ENCODE assay signal across 24 cellular contexts in the genomic region with DNA sequence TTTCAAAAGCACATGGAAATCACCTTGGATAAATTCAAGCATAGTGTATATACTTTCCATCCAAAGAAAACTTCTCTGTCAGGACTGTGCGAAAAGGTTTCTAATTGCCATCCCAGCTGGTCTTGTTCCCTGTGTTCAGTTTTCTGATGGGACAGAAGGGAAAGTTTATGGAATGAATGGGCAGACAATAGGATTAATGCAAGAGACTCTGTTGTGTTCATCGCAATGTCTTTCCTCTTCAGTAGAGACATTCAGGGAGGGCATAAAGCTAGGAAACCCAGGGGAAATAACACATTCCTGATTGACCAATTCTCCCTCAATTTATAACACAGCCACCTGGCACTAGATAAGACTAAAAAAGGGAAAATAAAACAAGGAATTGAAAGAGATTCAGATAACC.
DNase-seq lines count a peak whose midpoint lies in the region; ATAC-seq and TF ChIP-seq lines count a peak whose summit lies in the region.
"Had no signal": no experiment of that assay in that cellular context is flagged by ENCODE, and none has a peak within 500 bp of the region (broad histone marks: within the 10 kb centered on the region; RNA-seq: fewer than 3 reads in every experiment).

No MANE protein-coding gene starts in this region.

- H4K20me1 ChIP-seq in neural progenitor cell (ENCODE audit: low read depth): no peaks in the 10 kb centered on the region
- H4K20me1 ChIP-seq: BLaER1 had no signal

- H3K4me1 Mint-ChIP-seq in WTC11: peaks cover 26% of the 10 kb centered on the region
- peaks cover 62% of the 10 kb centered on the region for H3K4me1 Mint-ChIP-seq in glutamatergic neuron (ENCODE audit: low read depth, unreplicated experiment)
- peaks cover 58% of the 10 kb centered on the region for H3K4me1 Mint-ChIP-seq in neural progenitor cell
- H3K4me1 Mint-ChIP-seq: CD14-positive monocyte; CD4-positive, alpha-beta memory T cell; CD4-positive, CD25-positive, alpha-beta regulatory T cell; CD8-positive, alpha-beta memory T cell had no signal

- H3K9me3 Mint-ChIP-seq in WTC11: no peaks in the 10 kb centered on the region
- peaks cover 4% of the 10 kb centered on the region for H3K9me3 Mint-ChIP-seq in glutamatergic neuron (ENCODE audit: unreplicated experiment)
- H3K9me3 Mint-ChIP-seq in neural progenitor cell: no peaks in the 10 kb centered on the region

- no peak for TF ChIP-seq CTCF in WTC11 (IDR thresholded peaks at IDR 0.05)
- no peak for TF ChIP-seq CTCF in glutamatergic neuron (IDR thresholded peaks at IDR 0.05; ENCODE audit: partially characterized antibody, unreplicated experiment)
- TF ChIP-seq CTCF in neural progenitor cell (IDR thresholded peaks at IDR 0.05): no peak

- peak overlapping the region; percentile 6 for H3K4me3 ChIP-seq in neural progenitor cell
- H3K4me3 ChIP-seq: BLaER1, GM12878 had no signal

- CTCF ChIA-PET in WTC11 (lab: Charles Lee): no interaction called here

- peaks cover 13% of the 10 kb centered on the region for H3F3A ChIP-seq in neural progenitor cell (ENCODE audit: low read depth)

- no peaks in the 10 kb centered on the region for H3K36me3 ChIP-seq in neural progenitor cell
- H3K36me3 ChIP-seq: BE2C, BLaER1 had no signal

- H3K9ac ChIP-seq in neural progenitor cell: no peak overlapping the region
- H3K9ac ChIP-seq: BLaER1 had no signal

- peaks cover 45% of the 10 kb centered on the region for H3K4me1 ChIP-seq in neural progenitor cell

- no peaks in the 10 kb centered on the region for H3K79me2 ChIP-seq in neural progenitor cell (ENCODE audit: low read depth)

- DNase-seq in WTC11 (ENCODE audit: low spot score): no peak
- no peak for DNase-seq in glutamatergic neuron
- peak; percentile 67 for DNase-seq in neural progenitor cell (ENCODE audit: low spot score)
- DNase-seq in NK-92 (lab: John Stamatoyannopoulos, UW; ENCODE audit: unreplicated experiment): no peak
- DNase-seq in stimulated activated CD4-positive, alpha-beta T cell treated with anti-CD3 and anti-CD28 coated beads, Interleukin-4, amount 100 ng/mL, for 4 hours: no peak
- no peak for DNase-seq in stimulated activated CD4-positive, alpha-beta T cell treated with anti-CD3 and anti-CD28 coated beads, Interleukin-15, amount 100 ng/mL, for 24 hours
- DNase-seq: 8988T; ACHN; BE2C; C1 segment of cervical spinal cord; CD4-positive, alpha-beta memory T cell; CD4-positive, CD25-positive, alpha-beta regulatory T cell; CD8-positive, alpha-beta memory T cell; COR-L47; DMS 273 treated with DMSO at 0.1 percent for 48 hours; DMS153; DMS53; DMS79; DND-41; EL; GDM1 had no signal

- no peaks in the 10 kb centered on the region for H3K27me3 Mint-ChIP-seq in WTC11 (ENCODE audit: low read depth)
- peaks cover 2% of the 10 kb centered on the region for H3K27me3 Mint-ChIP-seq in glutamatergic neuron (ENCODE audit: unreplicated experiment)
- H3K27me3 Mint-ChIP-seq in neural progenitor cell (ENCODE audit: insufficient read depth, low read depth): peaks cover 8% of the 10 kb centered on the region
- H3K27me3 Mint-ChIP-seq: CD4-positive, alpha-beta memory T cell; CD4-positive, CD25-positive, alpha-beta regulatory T cell; CD8-positive, alpha-beta memory T cell had no signal

- H3K27me3 ChIP-seq in neural progenitor cell: no peaks in the 10 kb centered on the region
- H3K27me3 ChIP-seq: BE2C, BLaER1 had no signal

- H3K4me2 ChIP-seq in neural progenitor cell: peak overlapping the region; percentile 71
- H3K4me2 ChIP-seq: BLaER1 had no signal

- H3K27ac ChIP-seq in neural progenitor cell: peak overlapping the region; percentile 64
- H3K27ac ChIP-seq: BLaER1 had no signal

- peak overlapping the region; percentile 63; the same call in 1 of the 2 replicates for H3K27ac Mint-ChIP-seq in WTC11
- H3K27ac Mint-ChIP-seq in glutamatergic neuron (ENCODE audit: unreplicated experiment): peak overlapping the region; percentile 75
- H3K27ac Mint-ChIP-seq in neural progenitor cell: peak overlapping the region; percentile 50
- H3K27ac Mint-ChIP-seq: CD14-positive monocyte; CD4-positive, alpha-beta memory T cell; CD4-positive, CD25-positive, alpha-beta regulatory T cell; CD8-positive, alpha-beta memory T cell had no signal

- no peaks in the 10 kb centered on the region for H3K9me3 ChIP-seq in neural progenitor cell (ENCODE audit: low read depth)
- H3K9me3 ChIP-seq: BE2C, BLaER1 had no signal

- H3K4me3 Mint-ChIP-seq in WTC11 (no peak overlapping the region), glutamatergic neuron (ENCODE audit: unreplicated experiment) (peak overlapping the region; percentile 84), neural progenitor cell (no peak overlapping the region)
- H3K4me3 Mint-ChIP-seq: CD14-positive monocyte; CD4-positive, alpha-beta memory T cell; CD4-positive, CD25-positive, alpha-beta regulatory T cell; CD8-positive, alpha-beta memory T cell had no signal

- no peak overlapping the region for H2AFZ ChIP-seq in neural progenitor cell (replicated peaks)

- H3K36me3 Mint-ChIP-seq in WTC11: no peaks in the 10 kb centered on the region
- no peaks in the 10 kb centered on the region for H3K36me3 Mint-ChIP-seq in glutamatergic neuron (ENCODE audit: unreplicated experiment)
- H3K36me3 Mint-ChIP-seq in neural progenitor cell: no peaks in the 10 kb centered on the region
- H3K36me3 Mint-ChIP-seq: CD14-positive monocyte; CD4-positive, alpha-beta memory T cell; CD4-positive, CD25-positive, alpha-beta regulatory T cell; CD8-positive, alpha-beta memory T cell had no signal

- POLR2A ChIA-PET in WTC11 (lab: Charles Lee): no interaction called here

- no peak for ATAC-seq in WTC11
- ATAC-seq: GM12878 had no signal

TF ChIP-seq in WTC11, 78 proteins besides CTCF, POLR2A, EP300 and RAD21:
- TF ChIP-seq GTF2I (CRISPR knock-in tag; conservative IDR thresholded peaks at IDR 0.05) (no peak), FOXP1 (CRISPR knock-in tag; IDR thresholded peaks at IDR 0.05; ENCODE audit: borderline replicate concordance) (no peak), CREB1 (CRISPR knock-in tag; IDR thresholded peaks at IDR 0.05) (no peak), NFE2L1 (CRISPR knock-in tag; IDR thresholded peaks at IDR 0.05) (no peak), ZNF232 (CRISPR knock-in tag; IDR thresholded peaks at IDR 0.05) (no peak)
- TF ChIP-seq, protein P1, sequence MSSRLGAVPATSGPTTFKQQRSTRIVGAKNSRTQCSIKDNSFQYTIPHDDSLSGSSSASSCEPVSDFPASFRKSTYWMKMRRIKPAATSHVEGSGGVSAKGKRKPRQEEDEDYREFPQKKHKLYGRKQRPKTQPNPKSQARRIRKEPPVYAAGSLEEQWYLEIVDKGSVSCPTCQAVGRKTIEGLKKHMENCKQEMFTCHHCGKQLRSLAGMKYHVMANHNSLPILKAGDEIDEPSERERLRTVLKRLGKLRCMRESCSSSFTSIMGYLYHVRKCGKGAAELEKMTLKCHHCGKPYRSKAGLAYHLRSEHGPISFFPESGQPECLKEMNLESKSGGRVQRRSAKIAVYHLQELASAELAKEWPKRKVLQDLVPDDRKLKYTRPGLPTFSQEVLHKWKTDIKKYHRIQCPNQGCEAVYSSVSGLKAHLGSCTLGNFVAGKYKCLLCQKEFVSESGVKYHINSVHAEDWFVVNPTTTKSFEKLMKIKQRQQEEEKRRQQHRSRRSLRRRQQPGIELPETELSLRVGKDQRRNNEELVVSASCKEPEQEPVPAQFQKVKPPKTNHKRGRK (CRISPR knock-in tag; IDR thresholded peaks at IDR 0.05; ENCODE audit: borderline replicate concordance): no peak
- TF ChIP-seq, protein P2, sequence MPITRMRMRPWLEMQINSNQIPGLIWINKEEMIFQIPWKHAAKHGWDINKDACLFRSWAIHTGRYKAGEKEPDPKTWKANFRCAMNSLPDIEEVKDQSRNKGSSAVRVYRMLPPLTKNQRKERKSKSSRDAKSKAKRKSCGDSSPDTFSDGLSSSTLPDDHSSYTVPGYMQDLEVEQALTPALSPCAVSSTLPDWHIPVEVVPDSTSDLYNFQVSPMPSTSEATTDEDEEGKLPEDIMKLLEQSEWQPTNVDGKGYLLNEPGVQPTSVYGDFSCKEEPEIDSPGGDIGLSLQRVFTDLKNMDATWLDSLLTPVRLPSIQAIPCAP (CRISPR knock-in tag; IDR thresholded peaks at IDR 0.05): no peak
- TF ChIP-seq, protein P3, sequence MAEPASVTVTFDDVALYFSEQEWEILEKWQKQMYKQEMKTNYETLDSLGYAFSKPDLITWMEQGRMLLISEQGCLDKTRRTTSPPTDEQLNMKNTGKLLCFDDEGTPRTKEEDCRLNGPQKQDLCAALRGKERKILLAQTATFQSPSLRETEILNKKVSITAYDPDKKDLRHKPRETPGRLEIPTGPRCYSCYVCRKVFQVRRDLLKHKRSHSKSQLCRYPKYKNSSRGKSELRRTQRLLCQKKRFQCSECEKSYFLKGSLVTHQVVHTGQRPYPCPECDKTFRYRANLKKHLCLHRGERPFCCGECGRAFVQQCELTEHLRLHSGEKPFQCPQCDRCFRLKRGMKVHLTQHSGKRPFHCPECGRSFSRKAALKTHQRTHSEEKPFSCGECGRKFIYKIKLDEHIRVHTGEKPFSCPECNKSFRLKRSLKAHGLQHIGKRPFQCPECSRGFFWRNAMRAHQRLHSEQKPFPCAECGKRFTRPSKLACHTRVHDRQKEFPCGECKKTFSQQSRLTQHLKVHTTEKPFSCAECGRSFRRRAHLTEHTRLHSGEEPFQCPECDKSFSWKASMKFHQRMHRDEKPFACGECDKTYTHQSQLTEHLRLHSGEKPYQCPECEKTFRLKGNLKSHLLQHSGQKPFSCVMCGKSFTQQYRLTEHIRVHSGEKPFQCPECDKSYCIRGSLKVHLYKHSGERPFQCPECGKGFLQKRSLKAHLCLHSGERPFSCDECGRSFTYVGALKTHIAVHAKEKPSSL (CRISPR knock-in tag; conservative IDR thresholded peaks at IDR 0.05): no peak
